23 cellular contexts compared by ENCODE assay signal in genomic region chr3:47794585-47794984, GRCh38. TPM values are rescaled to one million over a fixed set of nuclear protein-coding genes. Genes with fewer than 3 reads are reported as not detected.
DNase-seq lines count a peak whose midpoint lies in the region; ATAC-seq and TF ChIP-seq lines count a peak whose summit lies in the region.
"Had no signal": no experiment of that assay in that cellular context is flagged by ENCODE, and none has a peak within 500 bp of the region (broad histone marks: within the 10 kb centered on the region; RNA-seq: fewer than 3 reads in every experiment).

No MANE protein-coding gene starts in this region.

- H3K9me3 ChIP-seq in adrenal gland (replicated peaks in 1 of 3), result no peaks in the 10 kb centered on the region
- no peaks in the 10 kb centered on the region for H3K9me3 ChIP-seq in body of pancreas
- H3K9me3 ChIP-seq: HAP-1 had no signal

- no peak for TF ChIP-seq POLR2A in adrenal gland (IDR thresholded peaks at IDR 0.05)
- TF ChIP-seq POLR2A in body of pancreas (IDR thresholded peaks at IDR 0.05), result no peak

- TF ChIP-seq CTCF in adrenal gland (IDR thresholded peaks at IDR 0.05) (no peak), dorsolateral prefrontal cortex (IDR thresholded peaks at IDR 0.05 in 54 of 56, conservative IDR thresholded peaks at IDR 0.05 in 2 of 56; ENCODE audit: low read depth in 1 of 56, partially characterized antibody in 56 of 56) (no peak), body of pancreas (IDR thresholded peaks at IDR 0.05) (no peak)

- DNase-seq in MV-4-11 (lab: John Stamatoyannopoulos, UW), result peak; percentile 82
- DNase-seq in OCI-M1 (lab: John Stamatoyannopoulos, UW), result peak; percentile 38
- DNase-seq in adrenal gland, result peak in 4 of 7 donors; percentile 19 to 59 (median 47)
- no peak for DNase-seq in dorsolateral prefrontal cortex
- DNase-seq in body of pancreas, result no peak
- DNase-seq: C1 segment of cervical spinal cord; CD4-positive, alpha-beta memory T cell; COR-L47; DMS53; GOT3; HFFc6; NCI-H2029; NCI-H446 treated with DMSO at 0.1 percent for 48 hours; NCI-H526; NCI-H82; NK-92 treated with Interleukin-12 subunit alpha and Interleukin-12 subunit beta, amount 100 ng/mL, for 24 hours; SHP77 had no signal

- 47 to 54% (median 52%) methylated on average over 5 of the region's 5 CpGs for WGBS in adrenal gland, 4 donors
- WGBS in body of pancreas, 2 donors, result 64 to 76% methylated on average over 5 of the region's 5 CpGs

- ATAC-seq in body of pancreas (no peak), GM19395 (IDR thresholded peaks at IDR 0.05; ENCODE audit: unreplicated experiment) (no peak), HG02678 (IDR thresholded peaks at IDR 0.05; ENCODE audit: unreplicated experiment) (no peak)
- ATAC-seq: Panc1 had no signal

- no peaks in the 10 kb centered on the region for H3K27me3 ChIP-seq in adrenal gland
- H3K27me3 ChIP-seq in dorsolateral prefrontal cortex, result no peaks in the 10 kb centered on the region
- no peaks in the 10 kb centered on the region for H3K27me3 ChIP-seq in body of pancreas

- H3K4me1 ChIP-seq in adrenal gland (replicated peaks in 1 of 2) (no peaks in the 10 kb centered on the region), body of pancreas (no peaks in the 10 kb centered on the region)
- H3K4me1 ChIP-seq: HAP-1 had no signal

- H3K4me3 ChIP-seq in adrenal gland, result no peak overlapping the region
- H3K4me3 ChIP-seq in dorsolateral prefrontal cortex, result no peak overlapping the region
- no peak overlapping the region for H3K4me3 ChIP-seq in body of pancreas
- H3K4me3 ChIP-seq: HAP-1, SK-N-MC had no signal

- H3K27ac ChIP-seq in adrenal gland (no peak overlapping the region), dorsolateral prefrontal cortex (no peak overlapping the region), body of pancreas (no peak overlapping the region)
- H3K27ac ChIP-seq: RWPE1, SK-N-MC had no signal

- intact Hi-C loops in adrenal gland (cut with DNase I), result loop anchor here in 1 of 2 donors (10.0 kb wide), 1 partner anchor 380 kb away; no protein-coding TSS in a partner anchor
- intact Hi-C loops in dorsolateral prefrontal cortex (cut with DNase I), result no loop called here
- intact Hi-C loops in body of pancreas (cut with DNase I), result loop anchor here (10.0 kb wide), 1 partner anchor 380 kb away; no protein-coding TSS in a partner anchor

- H3K36me3 ChIP-seq in adrenal gland (replicated peaks in 1 of 2) (no peaks in the 10 kb centered on the region), body of pancreas (replicated peaks in 1 of 2; ENCODE audit: insufficient read depth in 1 of 2, low read depth in 2 of 2) (no peaks in the 10 kb centered on the region)
- H3K36me3 ChIP-seq: HAP-1 had no signal

RNA-seq across cellular contexts. Expression of gene DHX30, which starts 8.4 kb away (rescaled TPM):
- total RNA-seq in adrenal gland, result 10 to 100 TPM; 53.8 to 79.9 (median 65.5) TPM
- polyA plus RNA-seq in adrenal gland, result 10 to 100 TPM; 35.5 to 63.9 (median 60.5) TPM
- total RNA-seq in dorsolateral prefrontal cortex, result 100 to 1,000 TPM in 93 of 120 experiments, 10 to 100 TPM in 27; 83.4 to 134 (median 107) TPM
- total RNA-seq in body of pancreas, result 10 to 100 TPM; 28.3 to 50.4 TPM

RNA-seq across cellular contexts. Expression of gene SMARCC1, which starts 12.9 kb away (rescaled TPM):
- total RNA-seq in adrenal gland (10 to 100 TPM; 12.1 to 47.4 (median 27.3) TPM), dorsolateral prefrontal cortex (10 to 100 TPM; 32.9 to 86.8 (median 53.7) TPM), body of pancreas (10 to 100 TPM; 25.9 to 34.3 TPM)
- polyA plus RNA-seq in adrenal gland, result 10 to 100 TPM in 2 of 3 donors, 1 to 10 TPM in 1; 5.5 to 20.7 (median 11.7) TPM

Comparison
In these comparisons a context has a peak if more than half of its experiments do, and no peak if none do; other contexts are left out.
1. DNase-seq: peak in MV-4-11 (single experiment), OCI-M1 (single experiment) and adrenal gland (4 of 7); none in dorsolateral prefrontal cortex (0 of 10) and body of pancreas (0 of 4).